In the genomic region with DNA sequence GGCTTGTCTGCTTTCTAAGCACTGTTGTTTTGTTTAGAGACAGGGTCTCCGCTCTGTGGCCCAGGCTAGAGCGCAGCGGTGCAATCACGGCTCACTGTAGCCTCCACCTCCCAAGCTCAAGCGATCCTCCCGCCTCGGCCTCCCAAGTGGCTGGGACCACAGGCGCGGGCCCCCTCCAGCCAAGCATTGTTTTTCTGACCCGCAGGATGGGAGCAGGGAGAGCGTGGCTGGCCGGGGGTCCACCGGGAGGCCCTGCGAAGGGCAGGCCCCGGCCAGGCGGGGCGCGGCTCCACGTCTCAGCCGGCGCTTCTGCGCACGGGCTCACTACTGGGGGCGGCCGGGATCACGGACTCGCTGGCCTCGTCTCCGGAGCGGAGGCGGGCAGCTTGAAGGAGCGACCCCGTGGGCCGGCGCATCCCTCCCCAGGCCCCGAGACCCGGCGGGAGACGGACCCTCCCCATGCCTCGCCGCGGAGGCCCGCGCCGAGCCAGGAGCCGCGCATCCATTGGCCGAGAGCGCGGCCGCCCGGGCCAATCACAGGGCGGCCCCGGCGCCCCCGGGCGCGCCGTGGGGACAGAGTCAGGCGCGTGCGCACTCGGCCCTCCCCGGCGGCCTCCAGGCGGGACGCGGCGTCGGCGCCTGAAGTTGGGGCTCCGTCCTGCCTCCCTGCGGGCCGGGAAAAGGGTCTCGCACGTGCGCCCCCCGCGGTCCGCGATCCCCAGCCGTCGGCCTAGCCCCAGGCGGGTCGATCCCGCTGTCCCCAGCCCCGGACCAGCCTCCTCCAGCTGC, we compare ENCODE assay signal across 1 cellular context.
TF ChIP-seq lines count a peak whose summit lies in the region.

No MANE protein-coding gene starts in this region.

TF ChIP-seq in HepG2, 621 proteins besides CTCF, POLR2A, EP300 and RAD21 (continued from another document and continues in another):
- TF ChIP-seq SRSF4 (IDR thresholded peaks at IDR 0.05; ENCODE audit: low read depth, low read length, poor library complexity, severe bottlenecking) (no peak), FOXM1 (CRISPR knock-in tag; IDR thresholded peaks at IDR 0.05) (no peak), SAP130 (CRISPR knock-in tag; IDR thresholded peaks at IDR 0.05; ENCODE audit: low read depth) (peak; percentile 44), TBL1XR1 (IDR thresholded peaks at IDR 0.05; ENCODE audit: borderline replicate concordance, low read length, partially characterized antibody) (no peak), ZSCAN22 (CRISPR knock-in tag; IDR thresholded peaks at IDR 0.05) (no peak), EED (CRISPR knock-in tag; IDR thresholded peaks at IDR 0.05) (peak; percentile 45; the same call in 1 of the 2 replicates), KLF6 (CRISPR knock-in tag; IDR thresholded peaks at IDR 0.05) (0 out of 2 replicates have a peak, but pooled peaks have one; percentile 38), LCORL (IDR thresholded peaks at IDR 0.05) (no peak), LCORL (CRISPR knock-in tag; IDR thresholded peaks at IDR 0.05) (no peak), SIN3B (IDR thresholded peaks at IDR 0.05; ENCODE audit: low read length) (no peak), ZFAT (CRISPR knock-in tag; conservative IDR thresholded peaks at IDR 0.05) (0 out of 2 replicates have a peak, but pooled peaks have one; percentile 82), HHEX (CRISPR knock-in tag; IDR thresholded peaks at IDR 0.05) (no peak), ZFP82 (CRISPR knock-in tag; IDR thresholded peaks at IDR 0.05; ENCODE audit: borderline replicate concordance) (peak; percentile 96; the same call in 1 of the 2 replicates), ZKSCAN8 (CRISPR knock-in tag; IDR thresholded peaks at IDR 0.05; ENCODE audit: borderline replicate concordance) (no peak), ZNF180 (CRISPR knock-in tag; IDR thresholded peaks at IDR 0.05; ENCODE audit: borderline replicate concordance, low read depth) (no peak), TARDBP (CRISPR knock-in tag; IDR thresholded peaks at IDR 0.05) (no peak), JARID2 (CRISPR knock-in tag; IDR thresholded peaks at IDR 0.05; ENCODE audit: insufficient replicate concordance) (no peak), TGIF2 (CRISPR knock-in tag; IDR thresholded peaks at IDR 0.05) (0 out of 2 replicates have a peak, but pooled peaks have one; percentile 20)
- TF ChIP-seq, protein P1, sequence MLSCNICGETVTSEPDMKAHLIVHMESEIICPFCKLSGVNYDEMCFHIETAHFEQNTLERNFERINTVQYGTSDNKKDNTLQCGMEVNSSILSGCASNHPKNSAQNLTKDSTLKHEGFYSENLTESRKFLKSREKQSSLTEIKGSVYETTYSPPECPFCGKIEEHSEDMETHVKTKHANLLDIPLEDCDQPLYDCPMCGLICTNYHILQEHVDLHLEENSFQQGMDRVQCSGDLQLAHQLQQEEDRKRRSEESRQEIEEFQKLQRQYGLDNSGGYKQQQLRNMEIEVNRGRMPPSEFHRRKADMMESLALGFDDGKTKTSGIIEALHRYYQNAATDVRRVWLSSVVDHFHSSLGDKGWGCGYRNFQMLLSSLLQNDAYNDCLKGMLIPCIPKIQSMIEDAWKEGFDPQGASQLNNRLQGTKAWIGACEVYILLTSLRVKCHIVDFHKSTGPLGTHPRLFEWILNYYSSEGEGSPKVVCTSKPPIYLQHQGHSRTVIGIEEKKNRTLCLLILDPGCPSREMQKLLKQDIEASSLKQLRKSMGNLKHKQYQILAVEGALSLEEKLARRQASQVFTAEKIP (CRISPR knock-in tag; IDR thresholded peaks at IDR 0.05; ENCODE audit: borderline replicate concordance): no peak
- TF ChIP-seq, protein P2, sequence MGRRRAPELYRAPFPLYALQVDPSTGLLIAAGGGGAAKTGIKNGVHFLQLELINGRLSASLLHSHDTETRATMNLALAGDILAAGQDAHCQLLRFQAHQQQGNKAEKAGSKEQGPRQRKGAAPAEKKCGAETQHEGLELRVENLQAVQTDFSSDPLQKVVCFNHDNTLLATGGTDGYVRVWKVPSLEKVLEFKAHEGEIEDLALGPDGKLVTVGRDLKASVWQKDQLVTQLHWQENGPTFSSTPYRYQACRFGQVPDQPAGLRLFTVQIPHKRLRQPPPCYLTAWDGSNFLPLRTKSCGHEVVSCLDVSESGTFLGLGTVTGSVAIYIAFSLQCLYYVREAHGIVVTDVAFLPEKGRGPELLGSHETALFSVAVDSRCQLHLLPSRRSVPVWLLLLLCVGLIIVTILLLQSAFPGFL (CRISPR knock-in tag; IDR thresholded peaks at IDR 0.05): no peak
- TF ChIP-seq, protein P3, sequence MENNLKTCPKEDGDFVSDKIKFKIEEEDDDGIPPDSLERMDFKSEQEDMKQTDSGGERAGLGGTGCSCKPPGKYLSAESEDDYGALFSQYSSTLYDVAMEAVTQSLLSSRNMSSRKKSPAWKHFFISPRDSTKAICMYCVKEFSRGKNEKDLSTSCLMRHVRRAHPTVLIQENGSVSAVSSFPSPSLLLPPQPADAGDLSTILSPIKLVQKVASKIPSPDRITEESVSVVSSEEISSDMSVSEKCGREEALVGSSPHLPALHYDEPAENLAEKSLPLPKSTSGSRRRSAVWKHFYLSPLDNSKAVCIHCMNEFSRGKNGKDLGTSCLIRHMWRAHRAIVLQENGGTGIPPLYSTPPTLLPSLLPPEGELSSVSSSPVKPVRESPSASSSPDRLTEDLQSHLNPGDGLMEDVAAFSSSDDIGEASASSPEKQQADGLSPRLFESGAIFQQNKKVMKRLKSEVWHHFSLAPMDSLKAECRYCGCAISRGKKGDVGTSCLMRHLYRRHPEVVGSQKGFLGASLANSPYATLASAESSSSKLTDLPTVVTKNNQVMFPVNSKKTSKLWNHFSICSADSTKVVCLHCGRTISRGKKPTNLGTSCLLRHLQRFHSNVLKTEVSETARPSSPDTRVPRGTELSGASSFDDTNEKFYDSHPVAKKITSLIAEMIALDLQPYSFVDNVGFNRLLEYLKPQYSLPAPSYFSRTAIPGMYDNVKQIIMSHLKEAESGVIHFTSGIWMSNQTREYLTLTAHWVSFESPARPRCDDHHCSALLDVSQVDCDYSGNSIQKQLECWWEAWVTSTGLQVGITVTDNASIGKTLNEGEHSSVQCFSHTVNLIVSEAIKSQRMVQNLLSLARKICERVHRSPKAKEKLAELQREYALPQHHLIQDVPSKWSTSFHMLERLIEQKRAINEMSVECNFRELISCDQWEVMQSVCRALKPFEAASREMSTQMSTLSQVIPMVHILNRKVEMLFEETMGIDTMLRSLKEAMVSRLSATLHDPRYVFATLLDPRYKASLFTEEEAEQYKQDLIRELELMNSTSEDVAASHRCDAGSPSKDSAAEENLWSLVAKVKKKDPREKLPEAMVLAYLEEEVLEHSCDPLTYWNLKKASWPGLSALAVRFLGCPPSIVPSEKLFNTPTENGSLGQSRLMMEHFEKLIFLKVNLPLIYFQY (CRISPR knock-in tag; IDR thresholded peaks at IDR 0.05; ENCODE audit: borderline replicate concordance): peak; percentile 30; the same call in 1 of the 2 replicates
- TF ChIP-seq, protein P4, sequence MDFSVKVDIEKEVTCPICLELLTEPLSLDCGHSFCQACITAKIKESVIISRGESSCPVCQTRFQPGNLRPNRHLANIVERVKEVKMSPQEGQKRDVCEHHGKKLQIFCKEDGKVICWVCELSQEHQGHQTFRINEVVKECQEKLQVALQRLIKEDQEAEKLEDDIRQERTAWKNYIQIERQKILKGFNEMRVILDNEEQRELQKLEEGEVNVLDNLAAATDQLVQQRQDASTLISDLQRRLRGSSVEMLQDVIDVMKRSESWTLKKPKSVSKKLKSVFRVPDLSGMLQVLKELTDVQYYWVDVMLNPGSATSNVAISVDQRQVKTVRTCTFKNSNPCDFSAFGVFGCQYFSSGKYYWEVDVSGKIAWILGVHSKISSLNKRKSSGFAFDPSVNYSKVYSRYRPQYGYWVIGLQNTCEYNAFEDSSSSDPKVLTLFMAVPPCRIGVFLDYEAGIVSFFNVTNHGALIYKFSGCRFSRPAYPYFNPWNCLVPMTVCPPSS (IDR thresholded peaks at IDR 0.05): no peak
- TF ChIP-seq, protein P5, sequence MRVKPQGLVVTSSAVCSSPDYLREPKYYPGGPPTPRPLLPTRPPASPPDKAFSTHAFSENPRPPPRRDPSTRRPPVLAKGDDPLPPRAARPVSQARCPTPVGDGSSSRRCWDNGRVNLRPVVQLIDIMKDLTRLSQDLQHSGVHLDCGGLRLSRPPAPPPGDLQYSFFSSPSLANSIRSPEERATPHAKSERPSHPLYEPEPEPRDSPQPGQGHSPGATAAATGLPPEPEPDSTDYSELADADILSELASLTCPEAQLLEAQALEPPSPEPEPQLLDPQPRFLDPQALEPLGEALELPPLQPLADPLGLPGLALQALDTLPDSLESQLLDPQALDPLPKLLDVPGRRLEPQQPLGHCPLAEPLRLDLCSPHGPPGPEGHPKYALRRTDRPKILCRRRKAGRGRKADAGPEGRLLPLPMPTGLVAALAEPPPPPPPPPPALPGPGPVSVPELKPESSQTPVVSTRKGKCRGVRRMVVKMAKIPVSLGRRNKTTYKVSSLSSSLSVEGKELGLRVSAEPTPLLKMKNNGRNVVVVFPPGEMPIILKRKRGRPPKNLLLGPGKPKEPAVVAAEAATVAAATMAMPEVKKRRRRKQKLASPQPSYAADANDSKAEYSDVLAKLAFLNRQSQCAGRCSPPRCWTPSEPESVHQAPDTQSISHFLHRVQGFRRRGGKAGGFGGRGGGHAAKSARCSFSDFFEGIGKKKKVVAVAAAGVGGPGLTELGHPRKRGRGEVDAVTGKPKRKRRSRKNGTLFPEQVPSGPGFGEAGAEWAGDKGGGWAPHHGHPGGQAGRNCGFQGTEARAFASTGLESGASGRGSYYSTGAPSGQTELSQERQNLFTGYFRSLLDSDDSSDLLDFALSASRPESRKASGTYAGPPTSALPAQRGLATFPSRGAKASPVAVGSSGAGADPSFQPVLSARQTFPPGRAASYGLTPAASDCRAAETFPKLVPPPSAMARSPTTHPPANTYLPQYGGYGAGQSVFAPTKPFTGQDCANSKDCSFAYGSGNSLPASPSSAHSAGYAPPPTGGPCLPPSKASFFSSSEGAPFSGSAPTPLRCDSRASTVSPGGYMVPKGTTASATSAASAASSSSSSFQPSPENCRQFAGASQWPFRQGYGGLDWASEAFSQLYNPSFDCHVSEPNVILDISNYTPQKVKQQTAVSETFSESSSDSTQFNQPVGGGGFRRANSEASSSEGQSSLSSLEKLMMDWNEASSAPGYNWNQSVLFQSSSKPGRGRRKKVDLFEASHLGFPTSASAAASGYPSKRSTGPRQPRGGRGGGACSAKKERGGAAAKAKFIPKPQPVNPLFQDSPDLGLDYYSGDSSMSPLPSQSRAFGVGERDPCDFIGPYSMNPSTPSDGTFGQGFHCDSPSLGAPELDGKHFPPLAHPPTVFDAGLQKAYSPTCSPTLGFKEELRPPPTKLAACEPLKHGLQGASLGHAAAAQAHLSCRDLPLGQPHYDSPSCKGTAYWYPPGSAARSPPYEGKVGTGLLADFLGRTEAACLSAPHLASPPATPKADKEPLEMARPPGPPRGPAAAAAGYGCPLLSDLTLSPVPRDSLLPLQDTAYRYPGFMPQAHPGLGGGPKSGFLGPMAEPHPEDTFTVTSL (CRISPR knock-in tag; IDR thresholded peaks at IDR 0.05; ENCODE audit: borderline replicate concordance): no peak
- TF ChIP-seq, protein P6, sequence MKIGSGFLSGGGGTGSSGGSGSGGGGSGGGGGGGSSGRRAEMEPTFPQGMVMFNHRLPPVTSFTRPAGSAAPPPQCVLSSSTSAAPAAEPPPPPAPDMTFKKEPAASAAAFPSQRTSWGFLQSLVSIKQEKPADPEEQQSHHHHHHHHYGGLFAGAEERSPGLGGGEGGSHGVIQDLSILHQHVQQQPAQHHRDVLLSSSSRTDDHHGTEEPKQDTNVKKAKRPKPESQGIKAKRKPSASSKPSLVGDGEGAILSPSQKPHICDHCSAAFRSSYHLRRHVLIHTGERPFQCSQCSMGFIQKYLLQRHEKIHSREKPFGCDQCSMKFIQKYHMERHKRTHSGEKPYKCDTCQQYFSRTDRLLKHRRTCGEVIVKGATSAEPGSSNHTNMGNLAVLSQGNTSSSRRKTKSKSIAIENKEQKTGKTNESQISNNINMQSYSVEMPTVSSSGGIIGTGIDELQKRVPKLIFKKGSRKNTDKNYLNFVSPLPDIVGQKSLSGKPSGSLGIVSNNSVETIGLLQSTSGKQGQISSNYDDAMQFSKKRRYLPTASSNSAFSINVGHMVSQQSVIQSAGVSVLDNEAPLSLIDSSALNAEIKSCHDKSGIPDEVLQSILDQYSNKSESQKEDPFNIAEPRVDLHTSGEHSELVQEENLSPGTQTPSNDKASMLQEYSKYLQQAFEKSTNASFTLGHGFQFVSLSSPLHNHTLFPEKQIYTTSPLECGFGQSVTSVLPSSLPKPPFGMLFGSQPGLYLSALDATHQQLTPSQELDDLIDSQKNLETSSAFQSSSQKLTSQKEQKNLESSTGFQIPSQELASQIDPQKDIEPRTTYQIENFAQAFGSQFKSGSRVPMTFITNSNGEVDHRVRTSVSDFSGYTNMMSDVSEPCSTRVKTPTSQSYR (CRISPR knock-in tag; IDR thresholded peaks at IDR 0.05; ENCODE audit: borderline replicate concordance): peak; percentile 21; the same call in 1 of the 2 replicates
- TF ChIP-seq, protein P7, sequence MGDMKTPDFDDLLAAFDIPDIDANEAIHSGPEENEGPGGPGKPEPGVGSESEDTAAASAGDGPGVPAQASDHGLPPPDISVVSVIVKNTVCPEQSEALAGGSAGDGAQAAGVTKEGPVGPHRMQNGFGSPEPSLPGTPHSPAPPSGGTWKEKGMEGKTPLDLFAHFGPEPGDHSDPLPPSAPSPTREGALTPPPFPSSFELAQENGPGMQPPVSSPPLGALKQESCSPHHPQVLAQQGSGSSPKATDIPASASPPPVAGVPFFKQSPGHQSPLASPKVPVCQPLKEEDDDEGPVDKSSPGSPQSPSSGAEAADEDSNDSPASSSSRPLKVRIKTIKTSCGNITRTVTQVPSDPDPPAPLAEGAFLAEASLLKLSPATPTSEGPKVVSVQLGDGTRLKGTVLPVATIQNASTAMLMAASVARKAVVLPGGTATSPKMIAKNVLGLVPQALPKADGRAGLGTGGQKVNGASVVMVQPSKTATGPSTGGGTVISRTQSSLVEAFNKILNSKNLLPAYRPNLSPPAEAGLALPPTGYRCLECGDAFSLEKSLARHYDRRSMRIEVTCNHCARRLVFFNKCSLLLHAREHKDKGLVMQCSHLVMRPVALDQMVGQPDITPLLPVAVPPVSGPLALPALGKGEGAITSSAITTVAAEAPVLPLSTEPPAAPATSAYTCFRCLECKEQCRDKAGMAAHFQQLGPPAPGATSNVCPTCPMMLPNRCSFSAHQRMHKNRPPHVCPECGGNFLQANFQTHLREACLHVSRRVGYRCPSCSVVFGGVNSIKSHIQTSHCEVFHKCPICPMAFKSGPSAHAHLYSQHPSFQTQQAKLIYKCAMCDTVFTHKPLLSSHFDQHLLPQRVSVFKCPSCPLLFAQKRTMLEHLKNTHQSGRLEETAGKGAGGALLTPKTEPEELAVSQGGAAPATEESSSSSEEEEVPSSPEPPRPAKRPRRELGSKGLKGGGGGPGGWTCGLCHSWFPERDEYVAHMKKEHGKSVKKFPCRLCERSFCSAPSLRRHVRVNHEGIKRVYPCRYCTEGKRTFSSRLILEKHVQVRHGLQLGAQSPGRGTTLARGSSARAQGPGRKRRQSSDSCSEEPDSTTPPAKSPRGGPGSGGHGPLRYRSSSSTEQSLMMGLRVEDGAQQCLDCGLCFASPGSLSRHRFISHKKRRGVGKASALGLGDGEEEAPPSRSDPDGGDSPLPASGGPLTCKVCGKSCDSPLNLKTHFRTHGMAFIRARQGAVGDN (CRISPR knock-in tag; IDR thresholded peaks at IDR 0.05): peak; percentile 97
- TF ChIP-seq, protein P8, sequence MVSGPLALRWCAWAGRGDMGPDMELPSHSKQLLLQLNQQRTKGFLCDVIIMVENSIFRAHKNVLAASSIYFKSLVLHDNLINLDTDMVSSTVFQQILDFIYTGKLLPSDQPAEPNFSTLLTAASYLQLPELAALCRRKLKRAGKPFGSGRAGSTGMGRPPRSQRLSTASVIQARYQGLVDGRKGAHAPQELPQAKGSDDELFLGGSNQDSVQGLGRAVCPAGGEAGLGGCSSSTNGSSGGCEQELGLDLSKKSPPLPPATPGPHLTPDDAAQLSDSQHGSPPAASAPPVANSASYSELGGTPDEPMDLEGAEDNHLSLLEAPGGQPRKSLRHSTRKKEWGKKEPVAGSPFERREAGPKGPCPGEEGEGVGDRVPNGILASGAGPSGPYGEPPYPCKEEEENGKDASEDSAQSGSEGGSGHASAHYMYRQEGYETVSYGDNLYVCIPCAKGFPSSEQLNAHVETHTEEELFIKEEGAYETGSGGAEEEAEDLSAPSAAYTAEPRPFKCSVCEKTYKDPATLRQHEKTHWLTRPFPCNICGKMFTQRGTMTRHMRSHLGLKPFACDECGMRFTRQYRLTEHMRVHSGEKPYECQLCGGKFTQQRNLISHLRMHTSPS (CRISPR knock-in tag; IDR thresholded peaks at IDR 0.05; ENCODE audit: low read depth): no peak
